10 cellular contexts compared by ENCODE assay signal in the genomic region with DNA sequence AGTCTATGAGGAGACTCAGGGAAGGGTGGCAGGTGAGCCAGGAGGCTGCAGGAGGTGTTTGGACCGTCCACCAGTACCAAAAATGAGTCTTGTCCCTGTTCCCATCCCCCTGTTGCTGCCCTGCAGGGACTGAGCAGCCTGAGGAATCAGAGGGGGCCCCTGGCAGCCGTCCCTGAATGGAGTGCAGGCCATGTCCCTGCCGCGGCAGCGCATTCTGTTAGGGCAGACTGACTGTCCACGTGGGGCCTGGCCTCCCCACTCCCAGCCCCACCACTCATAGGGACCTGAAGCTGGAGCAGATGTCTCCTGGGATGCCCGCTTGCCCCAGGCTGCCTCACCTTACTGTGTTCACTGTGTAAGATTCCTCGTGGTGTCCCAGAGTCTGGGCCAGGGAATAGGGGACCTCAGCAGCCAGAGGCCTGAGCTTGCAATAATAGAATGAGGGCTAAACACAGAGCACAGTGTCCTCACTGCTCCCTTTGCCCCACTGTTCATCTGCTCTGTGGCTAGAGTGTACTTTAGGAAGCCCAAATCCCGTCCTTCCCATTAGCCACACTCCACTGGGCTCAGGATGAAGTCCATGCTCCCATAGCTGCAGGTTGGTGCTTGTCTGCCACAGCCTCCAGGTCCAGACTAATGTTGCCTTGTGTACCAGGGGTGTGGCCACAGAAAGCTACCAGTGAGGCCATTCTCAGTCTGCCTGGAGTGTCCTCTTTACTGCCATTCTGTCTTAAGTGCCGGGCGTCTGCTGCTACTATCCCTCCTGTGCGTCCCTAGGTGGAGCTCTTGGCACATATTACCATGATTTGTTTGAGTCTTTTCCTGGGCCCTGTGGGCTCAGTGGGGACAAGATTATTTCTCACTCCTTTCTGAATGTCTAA.
A peak's percentile ranks its signal among the peaks of the same experiment; 100 is the strongest.
DNase-seq lines count a peak whose midpoint lies in the region; ATAC-seq and TF ChIP-seq lines count a peak whose summit lies in the region.
"Had no signal": no experiment of that assay in that cellular context is flagged by ENCODE, and none has a peak within 500 bp of the region (broad histone marks: within the 10 kb centered on the region; RNA-seq: fewer than 3 reads in every experiment).

No MANE protein-coding gene starts in this region.

- H3K27ac Mint-ChIP-seq in type B pancreatic cell, result peak overlapping the region; percentile 72
- H3K27ac Mint-ChIP-seq in CD8-positive, alpha-beta memory T cell, result no peak overlapping the region
- H3K27ac Mint-ChIP-seq: naive thymus-derived CD8-positive, alpha-beta T cell had no signal

- intact Hi-C loops in HCT116 (cut with micrococcal nuclease), result loop anchor here (1.0 to 5.0 kb wide), 4 partner anchors 257 to 602 kb away; no protein-coding TSS in a partner anchor

- no peaks in the 10 kb centered on the region for H3K9me3 ChIP-seq in HCT116 (ENCODE audit: control insufficient read depth in 1 of 2, insufficient read depth in 1 of 2, low read depth in 1 of 2, low read length in 2 of 2)
- no peaks in the 10 kb centered on the region for H3K9me3 ChIP-seq in CD8-positive, alpha-beta memory T cell (ENCODE audit: low read length)
- H3K9me3 ChIP-seq: SJSA1 had no signal

- H3K9ac ChIP-seq in HCT116 (ENCODE audit: low read length), result no peak overlapping the region

- H3K4me2 ChIP-seq in HCT116 (ENCODE audit: low read length), result no peak overlapping the region

- no peaks in the 10 kb centered on the region for H3K27me3 Mint-ChIP-seq in type B pancreatic cell
- H3K27me3 Mint-ChIP-seq in CD8-positive, alpha-beta memory T cell, result peaks cover 0 to 2% of the 10 kb centered on the region in 2 donors

- no peaks in the 10 kb centered on the region for H3K9me2 ChIP-seq in HCT116 (ENCODE audit: insufficient read depth)

- CTCF ChIA-PET in HCT116 (lab: Charles Lee), result interaction anchor here (0.6 to 1.1 kb wide), 7 partner anchors 8 to 622 kb away, joined by 3 to 8 read pairs (median 4); no protein-coding TSS in a partner anchor
- CTCF ChIA-PET in CD8-positive, alpha-beta memory T cell (lab: Charles Lee), result no interaction called here

- H3K4me3 Mint-ChIP-seq in type B pancreatic cell, result no peak overlapping the region
- no peak overlapping the region for H3K4me3 Mint-ChIP-seq in CD8-positive, alpha-beta memory T cell
- H3K4me3 Mint-ChIP-seq: naive thymus-derived CD8-positive, alpha-beta T cell had no signal

- no peaks in the 10 kb centered on the region for H4K20me1 ChIP-seq in HCT116 (ENCODE audit: insufficient read depth)

- RAD21 ChIA-PET in HCT116 (lab: Charles Lee; ENCODE audit: low non-redundant PET in 1 of 2, low total read pairs in 2 of 2, uncharacterized antibody in 2 of 2, unreplicated experiment in 2 of 2), result interaction anchor here (0.6 to 0.9 kb wide), 2 partner anchors 27 to 106 kb away, joined by 3 read pairs; no protein-coding TSS in a partner anchor

- TF ChIP-seq CTCF in HCT116 (IDR thresholded peaks at IDR 0.05 in 2 of 3, conservative IDR thresholded peaks at IDR 0.05 in 1 of 3; ENCODE audit: borderline replicate concordance in 1 of 3, insufficient read depth in 1 of 3, low read depth in 2 of 3, low read length in 2 of 3) (peak; percentile 80 to 85 (median 81)), type B pancreatic cell (conservative IDR thresholded peaks at IDR 0.05) (peak; percentile 77)

- peaks cover 0 to 6% of the 10 kb centered on the region in 2 experiments; a peak in 1 of 4 replicates for H3K36me3 ChIP-seq in HCT116 (ENCODE audit: control insufficient read depth in 1 of 2, insufficient read depth in 2 of 2, low read length in 2 of 2)
- no peaks in the 10 kb centered on the region for H3K36me3 ChIP-seq in CD8-positive, alpha-beta memory T cell (ENCODE audit: insufficient read depth, low read length)

- peaks cover 10% of the 10 kb centered on the region for H3K36me3 Mint-ChIP-seq in type B pancreatic cell
- peaks cover 4 to 20% (median 6%) of the 10 kb centered on the region in 3 donors for H3K36me3 Mint-ChIP-seq in CD8-positive, alpha-beta memory T cell

- H3K4me1 ChIP-seq in HCT116 (ENCODE audit: control insufficient read depth in 1 of 2, insufficient read depth in 2 of 2, low read length in 2 of 2), result no peaks in the 10 kb centered on the region
- H3K4me1 ChIP-seq in CD8-positive, alpha-beta memory T cell (ENCODE audit: insufficient read depth, low read length), result no peaks in the 10 kb centered on the region
- H3K4me1 ChIP-seq: SJSA1 had no signal

- DNase-seq in CMK (ENCODE audit: low read depth) (peak; percentile 12), HCT116 (ENCODE audit: low read depth, low spot score) (peak; percentile 61), NCI-H446 treated with DMSO at 0.1 percent for 48 hours (lab: John Stamatoyannopoulos, UW) (peak; percentile 9), amniotic epithelial cell (ENCODE audit: low read depth) (peak; percentile 70), iPS-NIHi7 (ENCODE audit: extremely low spot score) (peak; percentile 86), type B pancreatic cell (ENCODE audit: extremely low spot score, unreplicated experiment) (no peak)
- no peak for DNase-seq in CD8-positive, alpha-beta memory T cell

- peak; percentile 98 for ATAC-seq in HCT116
- ATAC-seq in HG03196 (IDR thresholded peaks at IDR 0.05; ENCODE audit: unreplicated experiment), result no peak
- ATAC-seq: naive thymus-derived CD8-positive, alpha-beta T cell had no signal

- no peak overlapping the region for H3K4me3 ChIP-seq in HCT116 (replicated peaks in 1 of 2; ENCODE audit: low read depth in 1 of 2, low read length in 2 of 2)
- H3K4me3 ChIP-seq in CD8-positive, alpha-beta memory T cell (ENCODE audit: low read length), result no peak overlapping the region
- H3K4me3 ChIP-seq: SJSA1 had no signal

- no peak for TF ChIP-seq POLR2A in HCT116 (IDR thresholded peaks at IDR 0.05; ENCODE audit: borderline replicate concordance, extremely low read depth, insufficient read depth, insufficient read length)

- H3K4me1 Mint-ChIP-seq in type B pancreatic cell (ENCODE audit: unreplicated experiment), result peaks cover 5% of the 10 kb centered on the region
- H3K4me1 Mint-ChIP-seq in CD8-positive, alpha-beta memory T cell, result peaks cover 0 to 9% (median 0%) of the 10 kb centered on the region in 3 donors

- POLR2A ChIA-PET in HCT116 (lab: Charles Lee), result no interaction called here
- POLR2A ChIA-PET in CD8-positive, alpha-beta memory T cell (lab: Charles Lee), result no interaction called here

- H2AFZ ChIP-seq in HCT116 (ENCODE audit: low read depth, low read length, poor library complexity, severe bottlenecking), result no peak overlapping the region

- peak; percentile 85 for TF ChIP-seq RAD21 in HCT116 (IDR thresholded peaks at IDR 0.05; ENCODE audit: low read depth)

- H3K27me3 ChIP-seq in HCT116 (ENCODE audit: insufficient read depth, low read length), result no peaks in the 10 kb centered on the region
- H3K27me3 ChIP-seq in CD8-positive, alpha-beta memory T cell (ENCODE audit: insufficient read depth, low read length, poor library complexity, severe bottlenecking), result no peaks in the 10 kb centered on the region
- H3K27me3 ChIP-seq: SJSA1 had no signal

- H3K9me3 Mint-ChIP-seq in type B pancreatic cell, result no peaks in the 10 kb centered on the region
- H3K9me3 Mint-ChIP-seq in CD8-positive, alpha-beta memory T cell, result no peaks in the 10 kb centered on the region
- H3K9me3 Mint-ChIP-seq: naive thymus-derived CD8-positive, alpha-beta T cell had no signal

- H3K27ac ChIP-seq in HCT116 (ENCODE audit: low read depth, low read length), result no peak overlapping the region
- no peak overlapping the region for H3K27ac ChIP-seq in CD8-positive, alpha-beta memory T cell (ENCODE audit: low read depth, low read length)
- H3K27ac ChIP-seq: SJSA1 had no signal

- H3K79me2 ChIP-seq in HCT116 (ENCODE audit: insufficient read depth, low read length), result no peaks in the 10 kb centered on the region

- no TSS peak for BruUV-seq in HCT116 (replicated peaks; lab: Mats Ljungman, UMichigan)

TF ChIP-seq in HCT116, 20 proteins besides CTCF, POLR2A, EP300 and RAD21:
- TF ChIP-seq CEBPB (IDR thresholded peaks at IDR 0.05; ENCODE audit: low read depth) (no peak), YY1 (IDR thresholded peaks at IDR 0.05; ENCODE audit: extremely low read depth, insufficient replicate concordance, low read depth, low read length) (no peak), ZFX (IDR thresholded peaks at IDR 0.05) (no peak), ELF1 (IDR thresholded peaks at IDR 0.05; ENCODE audit: borderline replicate concordance, low read depth) (no peak), SRF (IDR thresholded peaks at IDR 0.05; ENCODE audit: low read depth) (no peak), SIN3A (IDR thresholded peaks at IDR 0.05; ENCODE audit: low read depth) (no peak), EGR1 (IDR thresholded peaks at IDR 0.05; ENCODE audit: low read depth) (no peak)
- TF ChIP-seq, protein P1, sequence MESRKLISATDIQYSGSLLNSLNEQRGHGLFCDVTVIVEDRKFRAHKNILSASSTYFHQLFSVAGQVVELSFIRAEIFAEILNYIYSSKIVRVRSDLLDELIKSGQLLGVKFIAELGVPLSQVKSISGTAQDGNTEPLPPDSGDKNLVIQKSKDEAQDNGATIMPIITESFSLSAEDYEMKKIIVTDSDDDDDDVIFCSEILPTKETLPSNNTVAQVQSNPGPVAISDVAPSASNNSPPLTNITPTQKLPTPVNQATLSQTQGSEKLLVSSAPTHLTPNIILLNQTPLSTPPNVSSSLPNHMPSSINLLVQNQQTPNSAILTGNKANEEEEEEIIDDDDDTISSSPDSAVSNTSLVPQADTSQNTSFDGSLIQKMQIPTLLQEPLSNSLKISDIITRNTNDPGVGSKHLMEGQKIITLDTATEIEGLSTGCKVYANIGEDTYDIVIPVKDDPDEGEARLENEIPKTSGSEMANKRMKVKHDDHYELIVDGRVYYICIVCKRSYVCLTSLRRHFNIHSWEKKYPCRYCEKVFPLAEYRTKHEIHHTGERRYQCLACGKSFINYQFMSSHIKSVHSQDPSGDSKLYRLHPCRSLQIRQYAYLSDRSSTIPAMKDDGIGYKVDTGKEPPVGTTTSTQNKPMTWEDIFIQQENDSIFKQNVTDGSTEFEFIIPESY (IDR thresholded peaks at IDR 0.05; ENCODE audit: extremely low read depth, insufficient replicate concordance, low read length), result no peak
- TF ChIP-seq, protein P2, sequence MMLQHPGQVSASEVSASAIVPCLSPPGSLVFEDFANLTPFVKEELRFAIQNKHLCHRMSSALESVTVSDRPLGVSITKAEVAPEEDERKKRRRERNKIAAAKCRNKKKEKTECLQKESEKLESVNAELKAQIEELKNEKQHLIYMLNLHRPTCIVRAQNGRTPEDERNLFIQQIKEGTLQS (IDR thresholded peaks at IDR 0.05), result no peak

Comparison
In these comparisons a context has a peak if more than half of its experiments do, and no peak if none do; other contexts are left out.
1. DNase-seq: peak in CMK (single experiment), HCT116 (single experiment), NCI-H446 treated with DMSO at 0.1 percent for 48 hours (single experiment), amniotic epithelial cell (single experiment) and iPS-NIHi7 (single experiment); none in type B pancreatic cell (single experiment) and CD8-positive, alpha-beta memory T cell (0 of 5).